Comparison of ENCODE assay signal across 19 cellular contexts in genomic region chr2:234307322-234307961, GRCh38.
A peak's percentile ranks its signal among the peaks of the same experiment; 100 is the strongest.
DNase-seq lines count a peak whose midpoint lies in the region; ATAC-seq and TF ChIP-seq lines count a peak whose summit lies in the region.
"Had no signal": no experiment of that assay in that cellular context is flagged by ENCODE, and none has a peak within 500 bp of the region (broad histone marks: within the 10 kb centered on the region; RNA-seq: fewer than 3 reads in every experiment).

No MANE protein-coding gene starts in this region.

- peaks cover 4% of the 10 kb centered on the region for H3K9me3 Mint-ChIP-seq in activated naive CD4-positive, alpha-beta T cell treated with anti-CD3 and anti-CD28 coated beads, Interleukin-2, amount 50 U/mL, for 24 hours
- H3K9me3 Mint-ChIP-seq in stimulated activated effector memory CD8-positive, alpha-beta T cell treated with anti-CD3 and anti-CD28 coated beads, Interleukin-12 subunit alpha, Interleukin-12 subunit beta, amount 100 ng/mL, for 72 hours, result no peaks in the 10 kb centered on the region

- BruUV-seq in PC-3 (replicated peaks; lab: Mats Ljungman, UMichigan), result no TSS peak
- no TSS peak for BruUV-seq in OCI-LY7 (replicated peaks; lab: Mats Ljungman, UMichigan)

- H2AFZ ChIP-seq in PC-3 (ENCODE audit: low read length) (no peak overlapping the region), OCI-LY7 (ENCODE audit: low read length) (no peak overlapping the region)

- no peaks in the 10 kb centered on the region for H3K27me3 Mint-ChIP-seq in activated naive CD4-positive, alpha-beta T cell treated with anti-CD3 and anti-CD28 coated beads, Interleukin-2, amount 50 U/mL, for 24 hours
- H3K27me3 Mint-ChIP-seq: activated naive CD8-positive, alpha-beta T cell treated with anti-CD3 and anti-CD28 coated beads, Interleukin-2, amount 10 ng/mL, durations not matched to agents 7 days and 5 days had no signal

- no peaks in the 10 kb centered on the region for H3K36me3 Mint-ChIP-seq in activated naive CD4-positive, alpha-beta T cell treated with anti-CD3 and anti-CD28 coated beads, Interleukin-2, amount 50 U/mL, for 24 hours
- peaks cover 5% of the 10 kb centered on the region for H3K36me3 Mint-ChIP-seq in stimulated activated effector memory CD8-positive, alpha-beta T cell treated with anti-CD3 and anti-CD28 coated beads, Interleukin-12 subunit alpha, Interleukin-12 subunit beta, amount 100 ng/mL, for 72 hours

- H3K27ac Mint-ChIP-seq in activated naive CD4-positive, alpha-beta T cell treated with anti-CD3 and anti-CD28 coated beads, Interleukin-2, amount 50 U/mL, for 24 hours, result peak overlapping the region; percentile 35
- H3K27ac Mint-ChIP-seq in stimulated activated effector memory CD8-positive, alpha-beta T cell treated with anti-CD3 and anti-CD28 coated beads, Interleukin-12 subunit alpha, Interleukin-12 subunit beta, amount 100 ng/mL, for 72 hours, result peak overlapping the region; percentile 61

- POLR2A ChIA-PET in PC-3 (lab: Charles Lee; ENCODE audit: unreplicated experiment) (interaction anchor here (0.7 kb wide), 1 partner anchor 55 kb away, joined by 3 read pairs; no protein-coding TSS in a partner anchor), OCI-LY7 (lab: Charles Lee) (interaction anchor here (1.2 kb wide), 1 partner anchor 48 kb away, joined by 3 read pairs; no protein-coding TSS in a partner anchor)

- H3K27ac ChIP-seq in PC-3 (ENCODE audit: low read length) (peak overlapping the region; percentile 98), epithelial cell of prostate (peak overlapping the region; percentile 74), OCI-LY7 (ENCODE audit: low read depth, low read length, poor library complexity, severe bottlenecking) (no peak overlapping the region), right atrium auricular region (no peak overlapping the region)
- H3K27ac ChIP-seq: cardiac muscle cell, gastrocnemius medialis, left ventricle myocardium inferior had no signal

- TF ChIP-seq CTCF in PC-3 (conservative IDR thresholded peaks at IDR 0.05; ENCODE audit: low read depth, low read length) (no peak), OCI-LY7 (conservative IDR thresholded peaks at IDR 0.05; ENCODE audit: low read length) (no peak), right atrium auricular region (IDR thresholded peaks at IDR 0.05) (no peak)

- H3K27me3 ChIP-seq in PC-3 (ENCODE audit: low read length) (no peaks in the 10 kb centered on the region), right atrium auricular region (no peaks in the 10 kb centered on the region)
- H3K27me3 ChIP-seq: cardiac muscle cell, gastrocnemius medialis had no signal

- in situ Hi-C loops in G401 (cut with HindIII; ENCODE audit: low sequenced_read_pairs), result no loop called here

- H4K20me1 ChIP-seq in PC-3 (ENCODE audit: low read length) (no peaks in the 10 kb centered on the region), OCI-LY7 (ENCODE audit: insufficient read depth, low read length) (no peaks in the 10 kb centered on the region)

- H3K9me2 ChIP-seq in PC-3 (replicated peaks; ENCODE audit: low read length), result no peaks in the 10 kb centered on the region
- no peaks in the 10 kb centered on the region for H3K9me2 ChIP-seq in OCI-LY7 (ENCODE audit: insufficient read depth, low read length)

- H3K4me1 ChIP-seq in PC-3 (ENCODE audit: insufficient read depth, low read length), result peaks cover 41% of the 10 kb centered on the region
- H3K4me1 ChIP-seq in OCI-LY7 (ENCODE audit: insufficient read depth, low read length, poor library complexity, severe bottlenecking), result peaks cover 31% of the 10 kb centered on the region
- H3K4me1 ChIP-seq in right atrium auricular region, result no peaks in the 10 kb centered on the region
- H3K4me1 ChIP-seq: gastrocnemius medialis, left ventricle myocardium inferior had no signal

- no peaks in the 10 kb centered on the region for H3K9me3 ChIP-seq in PC-3 (ENCODE audit: low read length)
- H3K9me3 ChIP-seq in OCI-LY7 (ENCODE audit: low read length), result peaks cover 5% of the 10 kb centered on the region; the same call in 1 of the 2 replicates
- H3K9me3 ChIP-seq in right atrium auricular region, result no peaks in the 10 kb centered on the region
- H3K9me3 ChIP-seq: gastrocnemius medialis, left ventricle myocardium inferior had no signal

- no peaks in the 10 kb centered on the region for H3F3A ChIP-seq in PC-3 (ENCODE audit: low read length, unreplicated experiment)

- H3K79me2 ChIP-seq in PC-3 (ENCODE audit: low read length) (no peaks in the 10 kb centered on the region), OCI-LY7 (ENCODE audit: insufficient read depth, low read depth, low read length) (no peaks in the 10 kb centered on the region)

- CTCF ChIA-PET in PC-3 (lab: Charles Lee) (no interaction called here), OCI-LY7 (lab: Charles Lee; ENCODE audit: unreplicated experiment) (no interaction called here)

- H3K4me2 ChIP-seq in PC-3 (ENCODE audit: low read length) (peak overlapping the region; percentile 69; the same call in 1 of the 2 replicates), OCI-LY7 (ENCODE audit: low read length) (no peak overlapping the region)

- no peak overlapping the region for H3K4me3 Mint-ChIP-seq in activated naive CD4-positive, alpha-beta T cell treated with anti-CD3 and anti-CD28 coated beads, Interleukin-2, amount 50 U/mL, for 24 hours
- no peak overlapping the region for H3K4me3 Mint-ChIP-seq in stimulated activated effector memory CD8-positive, alpha-beta T cell treated with anti-CD3 and anti-CD28 coated beads, Interleukin-12 subunit alpha, Interleukin-12 subunit beta, amount 100 ng/mL, for 72 hours
- H3K4me3 Mint-ChIP-seq: activated naive CD8-positive, alpha-beta T cell treated with anti-CD3 and anti-CD28 coated beads, Interleukin-2, amount 10 ng/mL, durations not matched to agents 7 days and 5 days had no signal

- DNase-seq in activated naive CD4-positive, alpha-beta T cell treated with anti-CD3 and anti-CD28 coated beads, Interleukin-2, amount 50 U/mL, for 16 hours, result no peak
- DNase-seq in PC-3 (no peak), epithelial cell of prostate (ENCODE audit: low read depth, low spot score) (no peak), G401 (ENCODE audit: low spot score) (no peak), OCI-LY7 (ENCODE audit: low spot score) (no peak), right atrium auricular region (ENCODE audit: low spot score) (no peak)
- no peak for DNase-seq in stimulated activated effector memory CD8-positive, alpha-beta T cell treated with anti-CD3 and anti-CD28 coated beads, Interleukin-12 subunit alpha, Interleukin-12 subunit beta, amount 100 ng/mL, for 72 hours (ENCODE audit: low spot score in 2 of 2)
- DNase-seq: activated CD4-positive, CD25-positive, alpha-beta regulatory T cell; activated naive CD8-positive, alpha-beta T cell treated with anti-CD3 and anti-CD28 coated beads, Interleukin-2, amount 10 ng/mL, durations not matched to agents 7 days and 5 days; erythroblast; gastrocnemius medialis; left ventricle myocardium inferior; NCI-H2107; NCI-H524; SIG-M5; substantia nigra had no signal

- H3K4me1 Mint-ChIP-seq in activated naive CD4-positive, alpha-beta T cell treated with anti-CD3 and anti-CD28 coated beads, Interleukin-2, amount 50 U/mL, for 24 hours, result peaks cover 69% of the 10 kb centered on the region
- peaks cover 51% of the 10 kb centered on the region for H3K4me1 Mint-ChIP-seq in stimulated activated effector memory CD8-positive, alpha-beta T cell treated with anti-CD3 and anti-CD28 coated beads, Interleukin-12 subunit alpha, Interleukin-12 subunit beta, amount 100 ng/mL, for 72 hours

- peak overlapping the region; percentile 86 for H3K9ac ChIP-seq in PC-3 (ENCODE audit: low read length)

- no peak for ATAC-seq in PC-3
- ATAC-seq in stimulated activated effector memory CD8-positive, alpha-beta T cell treated with anti-CD3 and anti-CD28 coated beads, Interleukin-12 subunit alpha, Interleukin-12 subunit beta, amount 100 ng/mL, for 72 hours, result no peak
- ATAC-seq: gastrocnemius medialis, sciatic nerve had no signal

- H3K36me3 ChIP-seq in PC-3 (ENCODE audit: low read depth, low read length) (no peaks in the 10 kb centered on the region), OCI-LY7 (ENCODE audit: insufficient read depth, low read length) (no peaks in the 10 kb centered on the region), right atrium auricular region (no peaks in the 10 kb centered on the region)
- H3K36me3 ChIP-seq: cardiac muscle cell, gastrocnemius medialis, left ventricle myocardium inferior had no signal

- intact Hi-C loops in PC-3 (cut with micrococcal nuclease) (loop anchor here (5.0 kb wide), 3 partner anchors 55 to 195 kb away; no protein-coding TSS in a partner anchor), OCI-LY7 (cut with micrococcal nuclease; ENCODE audit: unreplicated experiment) (no loop called here)

- no peak overlapping the region for H3K4me3 ChIP-seq in PC-3 (ENCODE audit: low read length)
- no peak overlapping the region for H3K4me3 ChIP-seq in OCI-LY7 (ENCODE audit: low read depth, low read length, poor library complexity, severe bottlenecking)
- no peak overlapping the region for H3K4me3 ChIP-seq in right atrium auricular region
- H3K4me3 ChIP-seq: cardiac muscle cell, gastrocnemius medialis, left ventricle myocardium inferior had no signal

Comparison
In these comparisons a context has a peak if more than half of its experiments do, and no peak if none do; other contexts are left out.
1. H3K27ac ChIP-seq: peak in PC-3 (single experiment) and epithelial cell of prostate (single experiment); none in OCI-LY7 (single experiment) and right atrium auricular region (0 of 2).